In genomic region chr21:30958737-30959136, GRCh38 we compare ENCODE assay signal across 29 cellular contexts.
"Had no signal": no experiment of that assay in that cellular context is flagged by ENCODE, and none has a peak within 500 bp of the region (broad histone marks: within the 10 kb centered on the region; RNA-seq: fewer than 3 reads in every experiment).

No MANE protein-coding gene starts in this region.

- H3K9ac ChIP-seq: neural progenitor cell had no signal

- H3K4me1 ChIP-seq: neural progenitor cell, pancreas, prostate gland, right atrium auricular region, spleen, suprapubic skin, thyroid gland, tibial nerve, upper lobe of left lung, vagina had no signal

- H3K27me3 ChIP-seq: neural progenitor cell, pancreas, right atrium auricular region, spleen, suprapubic skin, thyroid gland, tibial nerve, upper lobe of left lung, vagina had no signal

- H3K27ac ChIP-seq: neural progenitor cell, pancreas, prostate gland, right atrium auricular region, skin epidermis, spleen, suprapubic skin, thoracic aorta, thyroid gland, tibial nerve, upper lobe of left lung, vagina had no signal

- H3K4me3 ChIP-seq: neural progenitor cell, pancreas, prostate gland, right atrium auricular region, skin epidermis, smooth muscle cell, spleen, suprapubic skin, thoracic aorta, thyroid gland, tibial nerve, upper lobe of left lung, vagina had no signal

- H3K9me3 ChIP-seq: pancreas, prostate gland, right atrium auricular region, spleen, suprapubic skin, thoracic aorta, thyroid gland, tibial nerve, upper lobe of left lung, vagina had no signal

- DNase-seq: naive thymus-derived CD4-positive, alpha-beta T cell; natural killer cell; occipital lobe; pancreas; retina; spleen; stimulated activated CD4-positive, alpha-beta T cell treated with anti-CD3 and anti-CD28 coated beads, Interleukin-12 subunit alpha, Interleukin-12 subunit beta, amount 100 ng/mL, for 4 hours; stimulated activated CD4-positive, alpha-beta T cell treated with anti-CD3 and anti-CD28 coated beads, Interleukin-1b, Interleukin-23, amount 100 ng/mL, for 48 hours; stimulated activated CD4-positive, alpha-beta T cell treated with anti-CD3 and anti-CD28 coated beads, Interleukin-4, amount 100 ng/mL, for 1 hour; stimulated activated CD4-positive, alpha-beta T cell treated with anti-CD3 and anti-CD28 coated beads, Interleukin-4, amount 100 ng/mL, for 4 hours; stimulated activated CD8-positive, alpha-beta memory T cell treated with anti-CD3 and anti-CD28 coated beads, Interleukin-4, amount 100 ng/mL, for 48 hours; stimulated activated naive CD4-positive, alpha-beta T cell; stimulated activated naive CD8-positive, alpha-beta T cell treated with anti-CD3 and anti-CD28 coated beads, Interleukin-15, amount 100 ng/mL, for 72 hours; stimulated activated naive CD8-positive, alpha-beta T cell treated with anti-CD3 and anti-CD28 coated beads, Interleukin-15, Interleukin-2, amounts not matched to agents 100 U/mL and 50 U/mL, for 24 hours; substantia nigra; thyroid gland; trophoblast cell; upper lobe of left lung had no signal

- H3K36me3 ChIP-seq: neural progenitor cell, pancreas, prostate gland, right atrium auricular region, spleen, suprapubic skin, thoracic aorta, thyroid gland, tibial nerve, upper lobe of left lung, vagina had no signal

- ATAC-seq: naive thymus-derived CD4-positive, alpha-beta T cell; natural killer cell; pancreas; sciatic nerve; stimulated activated memory B cell treated with anti-CD40 and anti-IgM and Interleukin-4, amounts not matched to agents 10 μg/mL and 1 μg/mL and 100 μg/mL, for 72 hours; stimulated activated naive CD8-positive, alpha-beta T cell treated with anti-CD3 and anti-CD28 coated beads, Interleukin-15, amount 100 ng/mL, for 72 hours; stimulated activated naive CD8-positive, alpha-beta T cell treated with anti-CD3 and anti-CD28 coated beads, Interleukin-15, Interleukin-2, amounts not matched to agents 100 U/mL and 50 U/mL, for 24 hours had no signal
